14 cellular contexts compared by ENCODE assay signal in genomic region chr11:59641156-59641555, GRCh38.
"Had no signal": no experiment of that assay in that cellular context is flagged by ENCODE, and none has a peak within 500 bp of the region (broad histone marks: within the 10 kb centered on the region; RNA-seq: fewer than 3 reads in every experiment).

No MANE protein-coding gene starts in this region.

- H3K9me3 ChIP-seq: right atrium auricular region had no signal

- H3K27me3 ChIP-seq: cardiac muscle cell, dorsolateral prefrontal cortex, right atrium auricular region had no signal

- H3K27ac ChIP-seq: cardiac muscle cell, dorsolateral prefrontal cortex, right atrium auricular region, VCaP had no signal

- ATAC-seq: esophagus mucosa; natural killer cell treated with Interleukin-12 subunit alpha and Interleukin-12 subunit beta and Interleukin-15 and Interleukin-18, amount 100 ng/mL, for 72 hours had no signal

- H3K4me1 ChIP-seq: right atrium auricular region had no signal

- DNase-seq: activated CD4-positive, alpha-beta T cell treated with anti-CD3 and anti-CD28 coated beads for 1 hour; activated CD4-positive, alpha-beta T cell treated with anti-CD3 and anti-CD28 coated beads, Interleukin-2, amount 50 U/mL, for 4 hours; activated naive CD4-positive, alpha-beta T cell treated with anti-CD3 and anti-CD28 coated beads for 36 hours; activated T-cell treated with anti-CD3 and anti-CD28 coated beads for 4 hours; dorsolateral prefrontal cortex; glutamatergic neuron; mesendoderm; nucleus accumbens; small intestine had no signal

- H3K4me3 ChIP-seq: cardiac muscle cell, dorsolateral prefrontal cortex, right atrium auricular region had no signal
